In genomic region chr19:35842666-35843272, GRCh38 we compare ENCODE assay signal across 25 cellular contexts. TPM values are rescaled to one million over a fixed set of nuclear protein-coding genes. Genes with fewer than 3 reads are reported as not detected.
DNase-seq lines count a peak whose midpoint lies in the region; ATAC-seq, FAIRE-seq and TF ChIP-seq lines count a peak whose summit lies in the region.
"Had no signal": no experiment of that assay in that cellular context is flagged by ENCODE, and none has a peak within 500 bp of the region (broad histone marks: within the 10 kb centered on the region; RNA-seq: fewer than 3 reads in every experiment).

No MANE protein-coding gene starts in this region.

- intact Hi-C loops in HepG2 (cut with micrococcal nuclease; ENCODE audit: unreplicated experiment) = no loop called here
- intact Hi-C loops in right lobe of liver (cut with DNase I) = no loop called here
- intact Hi-C loops in MCF 10A (cut with micrococcal nuclease) = no loop called here

- POLR2A ChIA-PET in HepG2 (lab: Yijun Ruan, JAX) = no interaction called here
- POLR2A ChIA-PET in A549 (lab: Yijun Ruan, JAX) = no interaction called here
- POLR2A ChIA-PET in MCF 10A (lab: Yijun Ruan, JAX) = no interaction called here

- no peak overlapping the region for H3K9ac ChIP-seq in HepG2 (ENCODE audit: insufficient read depth, low read depth, low read length)
- no peak overlapping the region for H3K9ac ChIP-seq in neural progenitor cell
- H3K9ac ChIP-seq: BLaER1 had no signal

- H3K27me3 Mint-ChIP-seq in neural progenitor cell (ENCODE audit: insufficient read depth, low read depth) (peaks cover 52% of the 10 kb centered on the region), MCF 10A (ENCODE audit: insufficient read depth, unreplicated experiment) (peaks cover 50% of the 10 kb centered on the region)

- no peak for TF ChIP-seq POLR2A in HepG2 (IDR thresholded peaks at IDR 0.05; ENCODE audit: insufficient read depth in 1 of 2, low read depth in 2 of 2, low read length in 2 of 2)
- TF ChIP-seq POLR2A in right lobe of liver (IDR thresholded peaks at IDR 0.05) = no peak
- no peak for TF ChIP-seq POLR2A in A549 (IDR thresholded peaks at IDR 0.05; ENCODE audit: low read length)

- 34% methylated on average over 4 of the region's 4 CpGs for WGBS in HepG2 (ENCODE audit: low lambda C conversion rate)
- WGBS in right lobe of liver (ENCODE audit: insufficient coverage, low coverage, low lambda C conversion rate, missing lambda C conversion rate) = 62% methylated on average over 4 of the region's 4 CpGs
- WGBS in A549 (ENCODE audit: missing lambda C conversion rate) = 59% methylated on average over 4 of the region's 4 CpGs

- no peak for FAIRE-seq in HepG2 (lab: Jason Lieb, UNC)
- peak; percentile 43 for FAIRE-seq in A549 (lab: Jason Lieb, UNC)
- FAIRE-seq: G401.6, GM12891, GM19239 had no signal

- no peaks in the 10 kb centered on the region for H3K36me3 Mint-ChIP-seq in neural progenitor cell
- H3K36me3 Mint-ChIP-seq in MCF 10A (ENCODE audit: insufficient read depth, unreplicated experiment) = peaks cover 6% of the 10 kb centered on the region
- H3K36me3 Mint-ChIP-seq: CD4-positive, CD25-positive, alpha-beta regulatory T cell had no signal

- BruUV-seq in HepG2 (replicated peaks; lab: Mats Ljungman, UMichigan) = no TSS peak
- no TSS peak for BruUV-seq in MCF 10A (replicated peaks; lab: Mats Ljungman, UMichigan)

- H3K4me3 ChIP-seq in HepG2 (replicated peaks in 1 of 3; ENCODE audit: insufficient read depth in 1 of 3, low read depth in 2 of 3, low read length in 3 of 3) (no peak overlapping the region), right lobe of liver (no peak overlapping the region), A549 (no peak overlapping the region), neural progenitor cell (no peak overlapping the region)
- H3K4me3 ChIP-seq: BLaER1 had no signal

- DNase-seq in HepG2 (ENCODE audit: low spot score) = no peak
- DNase-seq in right lobe of liver = no peak
- DNase-seq in A549 (ENCODE audit: low read depth in 1 of 2, low spot score in 1 of 2) = no peak
- DNase-seq in neural progenitor cell (ENCODE audit: low spot score) = no peak
- no peak for DNase-seq in DMS114 treated with DMSO at 0.1 percent for 48 hours (lab: John Stamatoyannopoulos, UW; ENCODE audit: unreplicated experiment)
- DNase-seq in MCF 10A (ENCODE audit: unreplicated experiment) = no peak
- DNase-seq: ACHN; BE2C; C1 segment of cervical spinal cord; CD4-positive, alpha-beta memory T cell; CD4-positive, CD25-positive, alpha-beta regulatory T cell; CD8-positive, alpha-beta memory T cell; COR-L47; DMS 273 treated with DMSO at 0.1 percent for 48 hours; DMS79 treated with DMSO at 0.1 percent for 48 hours; GF-D8 had no signal

- CTCF ChIA-PET in HepG2 (lab: Yijun Ruan, JAX; ENCODE audit: low intra/inter-chr PET ratio, low total read pairs) = no interaction called here
- CTCF ChIA-PET in A549 (lab: Yijun Ruan, JAX) = interaction anchor here (1.1 kb wide), 1 partner anchor 40 kb away, joined by 3 read pairs; no protein-coding TSS in a partner anchor
- CTCF ChIA-PET in MCF 10A (lab: Yijun Ruan, JAX) = no interaction called here

- no peak for TF ChIP-seq RAD21 in HepG2 (CRISPR knock-in tag; IDR thresholded peaks at IDR 0.05)
- TF ChIP-seq RAD21 in A549 (conservative IDR thresholded peaks at IDR 0.05 in 1 of 2, IDR thresholded peaks at IDR 0.05 in 1 of 2) = no peak

- H3K4me1 ChIP-seq in HepG2 (ENCODE audit: insufficient read depth, low read length) (peaks cover 27% of the 10 kb centered on the region), right lobe of liver (no peaks in the 10 kb centered on the region), A549 (peaks cover 28% of the 10 kb centered on the region; the same call in 2 of the 3 replicates), neural progenitor cell (peaks cover 8% of the 10 kb centered on the region)
- H3K4me1 ChIP-seq: BE2C, BLaER1 had no signal

- TF ChIP-seq CTCF in HepG2 (CRISPR knock-in tag; IDR thresholded peaks at IDR 0.05) (no peak), right lobe of liver (IDR thresholded peaks at IDR 0.05) (no peak), A549 (IDR thresholded peaks at IDR 0.05) (no peak), neural progenitor cell (IDR thresholded peaks at IDR 0.05) (no peak), MCF 10A (IDR thresholded peaks at IDR 0.05; ENCODE audit: unreplicated experiment) (no peak)

- H2AFZ ChIP-seq in HepG2 (ENCODE audit: low read length) (no peak overlapping the region), neural progenitor cell (replicated peaks) (no peak overlapping the region)

- no peaks in the 10 kb centered on the region for H3K79me2 ChIP-seq in HepG2 (ENCODE audit: insufficient read depth, low read length)
- no peaks in the 10 kb centered on the region for H3K79me2 ChIP-seq in neural progenitor cell (ENCODE audit: low read depth)

- H3K4me2 ChIP-seq in HepG2 (ENCODE audit: low read depth, low read length) = no peak overlapping the region
- no peak overlapping the region for H3K4me2 ChIP-seq in A549
- H3K4me2 ChIP-seq in neural progenitor cell = no peak overlapping the region
- H3K4me2 ChIP-seq: BLaER1 had no signal

- peaks cover 15% of the 10 kb centered on the region for H3K4me1 Mint-ChIP-seq in neural progenitor cell
- peaks cover 11% of the 10 kb centered on the region for H3K4me1 Mint-ChIP-seq in MCF 10A (ENCODE audit: insufficient read depth, unreplicated experiment)

- H3K36me3 ChIP-seq in HepG2 (replicated peaks in 1 of 2; ENCODE audit: control insufficient read depth in 1 of 2, insufficient read depth in 2 of 2, low read length in 2 of 2) (no peaks in the 10 kb centered on the region), right lobe of liver (no peaks in the 10 kb centered on the region), neural progenitor cell (no peaks in the 10 kb centered on the region)
- H3K36me3 ChIP-seq: BE2C, BLaER1 had no signal

- TF ChIP-seq EP300 in HepG2 (IDR thresholded peaks at IDR 0.05; ENCODE audit: low read depth in 2 of 2, low read length in 2 of 2) = no peak
- no peak for TF ChIP-seq EP300 in HepG2 (CRISPR knock-in tag; IDR thresholded peaks at IDR 0.05; ENCODE audit: borderline replicate concordance)
- TF ChIP-seq EP300 in A549 (IDR thresholded peaks at IDR 0.05) = no peak

- H3F3A ChIP-seq in neural progenitor cell (ENCODE audit: low read depth) = peaks cover 7% of the 10 kb centered on the region

- no peak for ATAC-seq in HepG2
- ATAC-seq in right lobe of liver = no peak
- no peak for ATAC-seq in A549

- H3K27ac Mint-ChIP-seq in neural progenitor cell (no peak overlapping the region), MCF 10A (ENCODE audit: low read depth, unreplicated experiment) (no peak overlapping the region)
- H3K27ac Mint-ChIP-seq: CD14-positive monocyte; CD4-positive, alpha-beta memory T cell; CD4-positive, CD25-positive, alpha-beta regulatory T cell had no signal

- no peaks in the 10 kb centered on the region for H4K20me1 ChIP-seq in HepG2 (ENCODE audit: insufficient read depth, low read length)
- H4K20me1 ChIP-seq in neural progenitor cell (ENCODE audit: low read depth) = peaks cover 17% of the 10 kb centered on the region
- H4K20me1 ChIP-seq: BLaER1 had no signal

- H3K27ac ChIP-seq in HepG2 (ENCODE audit: extremely low read length, insufficient read depth, low read length) (no peak overlapping the region), right lobe of liver (no peak overlapping the region), A549 (no peak overlapping the region), neural progenitor cell (no peak overlapping the region)
- H3K27ac ChIP-seq: 22Rv1, BLaER1 had no signal

- peaks cover 0 to 21% of the 10 kb centered on the region in 2 experiments; a peak in 4 of 5 replicates for H3K27me3 ChIP-seq in HepG2 (ENCODE audit: control insufficient read depth in 1 of 2, insufficient read depth in 2 of 2, low read length in 2 of 2)
- peaks cover 5 to 21% of the 10 kb centered on the region in 2 donors for H3K27me3 ChIP-seq in right lobe of liver
- H3K27me3 ChIP-seq in neural progenitor cell = peaks cover 96% of the 10 kb centered on the region

- no peaks in the 10 kb centered on the region for H3K9me3 ChIP-seq in HepG2 (ENCODE audit: low read length)
- no peaks in the 10 kb centered on the region for H3K9me3 ChIP-seq in right lobe of liver
- peaks cover 22% of the 10 kb centered on the region for H3K9me3 ChIP-seq in A549
- no peaks in the 10 kb centered on the region for H3K9me3 ChIP-seq in neural progenitor cell (ENCODE audit: low read depth)

- peak overlapping the region; percentile 7 for H3K4me3 Mint-ChIP-seq in neural progenitor cell
- H3K4me3 Mint-ChIP-seq in MCF 10A (ENCODE audit: unreplicated experiment) = no peak overlapping the region

- in situ Hi-C loops in HepG2 (cut with HindIII; ENCODE audit: extremely low pct_ligation_motif_present, low pct_unique_long_range_greater_than_20kb) = no loop called here

- peaks cover 8% of the 10 kb centered on the region for H3K9me3 Mint-ChIP-seq in neural progenitor cell
- H3K9me3 Mint-ChIP-seq in MCF 10A (ENCODE audit: unreplicated experiment) = peaks cover 11% of the 10 kb centered on the region

RNA-seq across cellular contexts. Expression of gene NPHS1, which starts 9.5 kb away (rescaled TPM):
- total RNA-seq in HepG2 (2016; rRNA removed; fragmentation: Illumina TruSeq; extraction: Trizol) (not detected in 2 replicates), right lobe of liver (not detected), neural progenitor cell (ENCODE audit: low replicate concordance) (0.40 and 0.62 TPM in 2 replicates), MCF 10A (2022) (not detected in 2 replicates)
- not detected in 2 replicates for total RNA-seq in HepG2 (2016; cell fraction: cytosol; rRNA removed; fragmentation: Illumina TruSeq; extraction: Trizol; ENCODE audit: low read depth)
- 0.04 TPM in 2 replicates for total RNA-seq in HepG2 (2016; cell fraction: insoluble cytoplasmic fraction; rRNA removed; fragmentation: Illumina TruSeq; extraction: Trizol)
- total RNA-seq in HepG2 (2016; cell fraction: membrane; rRNA removed; fragmentation: Illumina TruSeq; extraction: Trizol) = not detected in 2 replicates
- total RNA-seq in HepG2 (2016; cell fraction: nucleus; rRNA removed; fragmentation: Illumina TruSeq; extraction: Trizol) = not detected in 2 replicates
- polyA plus RNA-seq in HepG2 (2011; rRNA removed) (0.01 TPM in 1 of 2 replicates, not detected in the other), A549 (2011; rRNA removed) (0.27 and 0.30 TPM in 2 replicates), A549 (2017; fragmentation: RNase III; extraction: RNeasy Plus Mini Kit Qiagen cat#74134 plus additional on column Dnase treatment) (0.16 to 0.27 TPM (median 0.21 TPM) in 3 replicates)
- polyA plus RNA-seq in HepG2 (2011; cell fraction: cytosol; rRNA removed) = 0.01 TPM in 2 replicates
- polyA plus RNA-seq in HepG2 (2011; cell fraction: nucleus; rRNA removed) = 0.16 and 0.39 TPM in 2 replicates
- not detected in 2 replicates for polyA plus RNA-seq in HepG2 (2012)
- polyA plus RNA-seq in HepG2 (2016; cell fraction: cytosol; fragmentation: Illumina TruSeq; extraction: Trizol; ENCODE audit: low read depth) = not detected in 2 replicates
- not detected in 2 replicates for polyA plus RNA-seq in HepG2 (2016; cell fraction: insoluble cytoplasmic fraction; fragmentation: Illumina TruSeq; extraction: Trizol; ENCODE audit: low read depth)
- polyA plus RNA-seq in HepG2 (2016; cell fraction: membrane; fragmentation: Illumina TruSeq; extraction: Trizol; ENCODE audit: low read depth) = not detected in 2 replicates
- 0.25 TPM in 1 of 2 replicates, not detected in the other for polyA plus RNA-seq in HepG2 (2016; cell fraction: nucleus; fragmentation: Illumina TruSeq; extraction: Trizol; ENCODE audit: insufficient read depth, low read depth)
- polyA minus RNA-seq in HepG2 (2011; rRNA and poly(A)+ RNA removed; ENCODE audit: low replicate concordance) = 0.05 TPM in 1 of 2 replicates, not detected in the other
- not detected in 2 replicates for polyA minus RNA-seq in HepG2 (2011; cell fraction: cytosol; rRNA and poly(A)+ RNA removed)
- not detected in 2 replicates for polyA minus RNA-seq in HepG2 (2011; cell fraction: nucleus; rRNA and poly(A)+ RNA removed)
- polyA plus RNA-seq in A549 (2012; cell fraction: cytosol; rRNA removed) = 0.04 and 0.10 TPM in 2 replicates
- polyA plus RNA-seq in A549 (2012; cell fraction: nucleus; rRNA removed) = 0.22 and 0.26 TPM in 2 replicates
- 0.05 and 0.37 TPM in 2 replicates for polyA minus RNA-seq in A549 (2011; rRNA and poly(A)+ RNA removed)
- total RNA-seq: A172; A673; CD4-positive, alpha-beta memory T cell; CD4-positive, CD25-positive, alpha-beta regulatory T cell; CD8-positive, alpha-beta memory T cell had no signal
- polyA plus RNA-seq: AG04450; CD14-positive monocyte; CD4-positive, alpha-beta memory T cell; CD4-positive, CD25-positive, alpha-beta regulatory T cell; CD8-positive, alpha-beta memory T cell had no signal

RNA-seq across cellular contexts. Expression of gene KIRREL2, which starts 13.9 kb away (rescaled TPM):
- 2.2 and 2.4 TPM in 2 replicates for total RNA-seq in HepG2 (2016; rRNA removed; fragmentation: Illumina TruSeq; extraction: Trizol)
- 1.1 and 1.3 TPM in 2 replicates for total RNA-seq in HepG2 (2016; cell fraction: cytosol; rRNA removed; fragmentation: Illumina TruSeq; extraction: Trizol; ENCODE audit: low read depth)
- 1.9 and 2.4 TPM in 2 replicates for total RNA-seq in HepG2 (2016; cell fraction: insoluble cytoplasmic fraction; rRNA removed; fragmentation: Illumina TruSeq; extraction: Trizol)
- total RNA-seq in HepG2 (2016; cell fraction: membrane; rRNA removed; fragmentation: Illumina TruSeq; extraction: Trizol) = 2.2 and 2.6 TPM in 2 replicates
- total RNA-seq in HepG2 (2016; cell fraction: nucleus; rRNA removed; fragmentation: Illumina TruSeq; extraction: Trizol) = 1.2 and 1.3 TPM in 2 replicates
- polyA plus RNA-seq in HepG2 (2011; rRNA removed) = 0.17 and 0.18 TPM in 2 replicates
- polyA plus RNA-seq in HepG2 (2011; cell fraction: cytosol; rRNA removed) = 0.21 and 0.30 TPM in 2 replicates
- polyA plus RNA-seq in HepG2 (2011; cell fraction: nucleus; rRNA removed) = 0.29 and 0.32 TPM in 2 replicates
- polyA plus RNA-seq in HepG2 (2012) = 0.07 TPM in 2 replicates
- 1.2 and 1.8 TPM in 2 replicates for polyA plus RNA-seq in HepG2 (2016; cell fraction: cytosol; fragmentation: Illumina TruSeq; extraction: Trizol; ENCODE audit: low read depth)
- polyA plus RNA-seq in HepG2 (2016; cell fraction: insoluble cytoplasmic fraction; fragmentation: Illumina TruSeq; extraction: Trizol; ENCODE audit: low read depth) = 2.9 and 3.3 TPM in 2 replicates
- polyA plus RNA-seq in HepG2 (2016; cell fraction: membrane; fragmentation: Illumina TruSeq; extraction: Trizol; ENCODE audit: low read depth) = 2.2 and 2.6 TPM in 2 replicates
- 3.1 and 3.3 TPM in 2 replicates for polyA plus RNA-seq in HepG2 (2016; cell fraction: nucleus; fragmentation: Illumina TruSeq; extraction: Trizol; ENCODE audit: insufficient read depth, low read depth)
- 0.16 TPM in 1 of 2 replicates, not detected in the other for polyA minus RNA-seq in HepG2 (2011; rRNA and poly(A)+ RNA removed; ENCODE audit: low replicate concordance)
- polyA minus RNA-seq in HepG2 (2011; cell fraction: cytosol; rRNA and poly(A)+ RNA removed) = 0.26 TPM in 1 of 2 replicates, not detected in the other
- polyA minus RNA-seq in HepG2 (2011; cell fraction: nucleus; rRNA and poly(A)+ RNA removed) = 0.12 and 0.13 TPM in 2 replicates
- total RNA-seq in right lobe of liver = not detected
- 0.26 and 0.34 TPM in 2 replicates for polyA plus RNA-seq in A549 (2011; rRNA removed)
- 0.20 and 0.30 TPM in 2 replicates for polyA plus RNA-seq in A549 (2012; cell fraction: cytosol; rRNA removed)
- polyA plus RNA-seq in A549 (2012; cell fraction: nucleus; rRNA removed) = 0.76 and 0.80 TPM in 2 replicates
- polyA plus RNA-seq in A549 (2017; fragmentation: RNase III; extraction: RNeasy Plus Mini Kit Qiagen cat#74134 plus additional on column Dnase treatment) = 0.21 to 0.75 TPM (median 0.54 TPM) in 3 replicates
- 0.12 and 0.34 TPM in 2 replicates for polyA minus RNA-seq in A549 (2011; rRNA and poly(A)+ RNA removed)
- total RNA-seq in neural progenitor cell (ENCODE audit: low replicate concordance) = 2.4 and 5.5 TPM in 2 replicates
- not detected in 2 replicates for total RNA-seq in MCF 10A (2022)
- total RNA-seq: CD4-positive, alpha-beta memory T cell; CD4-positive, CD25-positive, alpha-beta regulatory T cell had no signal
- polyA plus RNA-seq: AG04450; CD14-positive monocyte; CD4-positive, CD25-positive, alpha-beta regulatory T cell; CD8-positive, alpha-beta memory T cell had no signal

RNA-seq across cellular contexts. Expression of gene APLP1, which starts 25.6 kb away (rescaled TPM):
- total RNA-seq in HepG2 (2016; rRNA removed; fragmentation: Illumina TruSeq; extraction: Trizol) (2.3 and 2.9 TPM in 2 replicates), right lobe of liver (1 to 10 TPM in 1 of 6 experiments, under 1 TPM in 2, not detected in 3; 0.27 to 1.5 (median 0.37) TPM), neural progenitor cell (ENCODE audit: low replicate concordance) (89.5 and 191 TPM in 2 replicates), MCF 10A (2022) (1.3 and 2.4 TPM in 2 replicates)
- 0.79 and 1.7 TPM in 2 replicates for total RNA-seq in HepG2 (2016; cell fraction: cytosol; rRNA removed; fragmentation: Illumina TruSeq; extraction: Trizol; ENCODE audit: low read depth)
- 0.65 and 3.2 TPM in 2 replicates for total RNA-seq in HepG2 (2016; cell fraction: insoluble cytoplasmic fraction; rRNA removed; fragmentation: Illumina TruSeq; extraction: Trizol)
- total RNA-seq in HepG2 (2016; cell fraction: membrane; rRNA removed; fragmentation: Illumina TruSeq; extraction: Trizol) = 0.83 and 1.4 TPM in 2 replicates
- 2.7 and 3.8 TPM in 2 replicates for total RNA-seq in HepG2 (2016; cell fraction: nucleus; rRNA removed; fragmentation: Illumina TruSeq; extraction: Trizol)
- polyA plus RNA-seq in HepG2 (2011; rRNA removed) (2.0 and 3.1 TPM in 2 replicates), A549 (2011; rRNA removed) (55.3 and 60.4 TPM in 2 replicates), A549 (2017; fragmentation: RNase III; extraction: RNeasy Plus Mini Kit Qiagen cat#74134 plus additional on column Dnase treatment) (52.1 to 54.8 TPM (median 54.7 TPM) in 3 replicates)
- polyA plus RNA-seq in HepG2 (2011; cell fraction: cytosol; rRNA removed) = 1.0 and 2.3 TPM in 2 replicates
- 2.4 and 4.2 TPM in 2 replicates for polyA plus RNA-seq in HepG2 (2011; cell fraction: nucleus; rRNA removed)
- 0.70 and 1.2 TPM in 2 replicates for polyA plus RNA-seq in HepG2 (2012)
- polyA plus RNA-seq in HepG2 (2016; cell fraction: cytosol; fragmentation: Illumina TruSeq; extraction: Trizol; ENCODE audit: low read depth) = 1.1 and 1.4 TPM in 2 replicates
- polyA plus RNA-seq in HepG2 (2016; cell fraction: insoluble cytoplasmic fraction; fragmentation: Illumina TruSeq; extraction: Trizol; ENCODE audit: low read depth) = 1.4 and 4.4 TPM in 2 replicates
- polyA plus RNA-seq in HepG2 (2016; cell fraction: membrane; fragmentation: Illumina TruSeq; extraction: Trizol; ENCODE audit: low read depth) = 2.2 and 3.5 TPM in 2 replicates
- 9.5 and 10.5 TPM in 2 replicates for polyA plus RNA-seq in HepG2 (2016; cell fraction: nucleus; fragmentation: Illumina TruSeq; extraction: Trizol; ENCODE audit: insufficient read depth, low read depth)
- polyA minus RNA-seq in HepG2 (2011; rRNA and poly(A)+ RNA removed; ENCODE audit: low replicate concordance) = 0.51 and 2.8 TPM in 2 replicates
- 0.35 and 1.8 TPM in 2 replicates for polyA minus RNA-seq in HepG2 (2011; cell fraction: cytosol; rRNA and poly(A)+ RNA removed)
- 1.2 TPM in 1 of 2 replicates, not detected in the other for polyA minus RNA-seq in HepG2 (2011; cell fraction: nucleus; rRNA and poly(A)+ RNA removed)
- 63.3 and 100 TPM in 2 replicates for polyA plus RNA-seq in A549 (2012; cell fraction: cytosol; rRNA removed)
- polyA plus RNA-seq in A549 (2012; cell fraction: nucleus; rRNA removed) = 124 and 186 TPM in 2 replicates
- 21.6 and 32.7 TPM in 2 replicates for polyA minus RNA-seq in A549 (2011; rRNA and poly(A)+ RNA removed)
- total RNA-seq: CD4-positive, alpha-beta memory T cell; CD4-positive, CD25-positive, alpha-beta regulatory T cell had no signal
- polyA plus RNA-seq: CD14-positive monocyte; CD4-positive, CD25-positive, alpha-beta regulatory T cell; CD8-positive, alpha-beta memory T cell had no signal

RNA-seq across cellular contexts. Expression of gene PRODH2, which starts 30.1 kb away (rescaled TPM):
- total RNA-seq in HepG2 (2016; rRNA removed; fragmentation: Illumina TruSeq; extraction: Trizol) (42.0 and 86.7 TPM in 2 replicates), right lobe of liver (100 to 1,000 TPM in 4 of 6 experiments, 10 to 100 TPM in 2; 60.3 to 281 (median 134) TPM), neural progenitor cell (ENCODE audit: low replicate concordance) (not detected in 2 replicates), MCF 10A (2022) (not detected in 2 replicates)
- total RNA-seq in HepG2 (2016; cell fraction: cytosol; rRNA removed; fragmentation: Illumina TruSeq; extraction: Trizol; ENCODE audit: low read depth) = 11.9 and 12.2 TPM in 2 replicates
- 39.5 and 89.1 TPM in 2 replicates for total RNA-seq in HepG2 (2016; cell fraction: insoluble cytoplasmic fraction; rRNA removed; fragmentation: Illumina TruSeq; extraction: Trizol)
- total RNA-seq in HepG2 (2016; cell fraction: membrane; rRNA removed; fragmentation: Illumina TruSeq; extraction: Trizol) = 16.9 and 18.4 TPM in 2 replicates
- 80.7 and 85.7 TPM in 2 replicates for total RNA-seq in HepG2 (2016; cell fraction: nucleus; rRNA removed; fragmentation: Illumina TruSeq; extraction: Trizol)
- polyA plus RNA-seq in HepG2 (2011; rRNA removed) (118 and 171 TPM in 2 replicates), A549 (2011; rRNA removed) (0.86 and 0.92 TPM in 2 replicates), A549 (2017; fragmentation: RNase III; extraction: RNeasy Plus Mini Kit Qiagen cat#74134 plus additional on column Dnase treatment) (0.55 to 1.0 TPM (median 0.73 TPM) in 3 replicates)
- 66.0 and 85.6 TPM in 2 replicates for polyA plus RNA-seq in HepG2 (2011; cell fraction: cytosol; rRNA removed)
- polyA plus RNA-seq in HepG2 (2011; cell fraction: nucleus; rRNA removed) = 867 and 973 TPM in 2 replicates
- 82.8 and 111 TPM in 2 replicates for polyA plus RNA-seq in HepG2 (2012)
- polyA plus RNA-seq in HepG2 (2016; cell fraction: cytosol; fragmentation: Illumina TruSeq; extraction: Trizol; ENCODE audit: low read depth) = 9.1 and 9.3 TPM in 2 replicates
- polyA plus RNA-seq in HepG2 (2016; cell fraction: insoluble cytoplasmic fraction; fragmentation: Illumina TruSeq; extraction: Trizol; ENCODE audit: low read depth) = 25.7 and 31.6 TPM in 2 replicates
- polyA plus RNA-seq in HepG2 (2016; cell fraction: membrane; fragmentation: Illumina TruSeq; extraction: Trizol; ENCODE audit: low read depth) = 10.1 and 10.2 TPM in 2 replicates
- polyA plus RNA-seq in HepG2 (2016; cell fraction: nucleus; fragmentation: Illumina TruSeq; extraction: Trizol; ENCODE audit: insufficient read depth, low read depth) = 177 and 194 TPM in 2 replicates
- polyA minus RNA-seq in HepG2 (2011; rRNA and poly(A)+ RNA removed; ENCODE audit: low replicate concordance) = 71.9 TPM in 1 of 2 replicates, not detected in the other
- polyA minus RNA-seq in HepG2 (2011; cell fraction: cytosol; rRNA and poly(A)+ RNA removed) = 22.9 and 25.9 TPM in 2 replicates
- polyA minus RNA-seq in HepG2 (2011; cell fraction: nucleus; rRNA and poly(A)+ RNA removed) = 76.7 and 102 TPM in 2 replicates
- polyA plus RNA-seq in A549 (2012; cell fraction: cytosol; rRNA removed) = 0.44 and 0.63 TPM in 2 replicates
- 3.8 and 4.4 TPM in 2 replicates for polyA plus RNA-seq in A549 (2012; cell fraction: nucleus; rRNA removed)
- polyA minus RNA-seq in A549 (2011; rRNA and poly(A)+ RNA removed) = 1.1 and 1.3 TPM in 2 replicates
- total RNA-seq: A172; A673; CD4-positive, alpha-beta memory T cell; CD4-positive, CD25-positive, alpha-beta regulatory T cell; CD8-positive, alpha-beta memory T cell had no signal
- polyA plus RNA-seq: AG04450; CD14-positive monocyte; CD4-positive, alpha-beta memory T cell; CD4-positive, CD25-positive, alpha-beta regulatory T cell; CD8-positive, alpha-beta memory T cell had no signal

RNA-seq across cellular contexts. Expression of gene NFKBID, which starts 57.6 kb away (rescaled TPM):
- total RNA-seq in HepG2 (2016; rRNA removed; fragmentation: Illumina TruSeq; extraction: Trizol) (0.38 and 2.1 TPM in 2 replicates), right lobe of liver (1 to 10 TPM; 1.0 to 2.6 (median 1.7) TPM), neural progenitor cell (ENCODE audit: low replicate concordance) (1.3 and 4.7 TPM in 2 replicates), MCF 10A (2022) (6.4 and 8.4 TPM in 2 replicates)
- 1.1 and 1.7 TPM in 2 replicates for total RNA-seq in HepG2 (2016; cell fraction: cytosol; rRNA removed; fragmentation: Illumina TruSeq; extraction: Trizol; ENCODE audit: low read depth)
- total RNA-seq in HepG2 (2016; cell fraction: insoluble cytoplasmic fraction; rRNA removed; fragmentation: Illumina TruSeq; extraction: Trizol) = 0.33 and 1.8 TPM in 2 replicates
- 0.87 and 2.1 TPM in 2 replicates for total RNA-seq in HepG2 (2016; cell fraction: membrane; rRNA removed; fragmentation: Illumina TruSeq; extraction: Trizol)
- 1.2 and 3.4 TPM in 2 replicates for total RNA-seq in HepG2 (2016; cell fraction: nucleus; rRNA removed; fragmentation: Illumina TruSeq; extraction: Trizol)
- polyA plus RNA-seq in HepG2 (2011; rRNA removed) (1.6 and 2.3 TPM in 2 replicates), A549 (2011; rRNA removed) (4.0 and 4.1 TPM in 2 replicates), A549 (2017; fragmentation: RNase III; extraction: RNeasy Plus Mini Kit Qiagen cat#74134 plus additional on column Dnase treatment) (8.5 to 14.8 TPM (median 9.6 TPM) in 3 replicates)
- 0.45 and 0.74 TPM in 2 replicates for polyA plus RNA-seq in HepG2 (2011; cell fraction: cytosol; rRNA removed)
- 13.5 and 15.3 TPM in 2 replicates for polyA plus RNA-seq in HepG2 (2011; cell fraction: nucleus; rRNA removed)
- 0.69 and 1.1 TPM in 2 replicates for polyA plus RNA-seq in HepG2 (2012)
- 1.3 and 1.8 TPM in 2 replicates for polyA plus RNA-seq in HepG2 (2016; cell fraction: cytosol; fragmentation: Illumina TruSeq; extraction: Trizol; ENCODE audit: low read depth)
- 0.28 and 0.74 TPM in 2 replicates for polyA plus RNA-seq in HepG2 (2016; cell fraction: insoluble cytoplasmic fraction; fragmentation: Illumina TruSeq; extraction: Trizol; ENCODE audit: low read depth)
- polyA plus RNA-seq in HepG2 (2016; cell fraction: membrane; fragmentation: Illumina TruSeq; extraction: Trizol; ENCODE audit: low read depth) = 0.70 and 1.0 TPM in 2 replicates
- 6.4 and 8.2 TPM in 2 replicates for polyA plus RNA-seq in HepG2 (2016; cell fraction: nucleus; fragmentation: Illumina TruSeq; extraction: Trizol; ENCODE audit: insufficient read depth, low read depth)
- 8.6 and 15.8 TPM in 2 replicates for polyA minus RNA-seq in HepG2 (2011; rRNA and poly(A)+ RNA removed; ENCODE audit: low replicate concordance)
- polyA minus RNA-seq in HepG2 (2011; cell fraction: cytosol; rRNA and poly(A)+ RNA removed) = 2.5 TPM in 1 of 2 replicates, not detected in the other
- 7.7 and 8.0 TPM in 2 replicates for polyA minus RNA-seq in HepG2 (2011; cell fraction: nucleus; rRNA and poly(A)+ RNA removed)
- 9.6 and 11.4 TPM in 2 replicates for polyA plus RNA-seq in A549 (2012; cell fraction: cytosol; rRNA removed)
- 59.9 and 65.7 TPM in 2 replicates for polyA plus RNA-seq in A549 (2012; cell fraction: nucleus; rRNA removed)
- polyA minus RNA-seq in A549 (2011; rRNA and poly(A)+ RNA removed) = 8.8 and 9.4 TPM in 2 replicates

Comparison
In these comparisons a context has a peak if more than half of its experiments do, and no peak if none do; other contexts are left out.
1. RNA of gene APLP1, which starts 25.6 kb away (total RNA-seq): 89.5 to 191 TPM in neural progenitor cell; 0.65 to 3.8 TPM in HepG2, 1.3 to 2.4 TPM in MCF 10A and 0.27 to 1.5 TPM in right lobe of liver; every median in the first group is over 10 times any median in the second.